In the genomic region with DNA sequence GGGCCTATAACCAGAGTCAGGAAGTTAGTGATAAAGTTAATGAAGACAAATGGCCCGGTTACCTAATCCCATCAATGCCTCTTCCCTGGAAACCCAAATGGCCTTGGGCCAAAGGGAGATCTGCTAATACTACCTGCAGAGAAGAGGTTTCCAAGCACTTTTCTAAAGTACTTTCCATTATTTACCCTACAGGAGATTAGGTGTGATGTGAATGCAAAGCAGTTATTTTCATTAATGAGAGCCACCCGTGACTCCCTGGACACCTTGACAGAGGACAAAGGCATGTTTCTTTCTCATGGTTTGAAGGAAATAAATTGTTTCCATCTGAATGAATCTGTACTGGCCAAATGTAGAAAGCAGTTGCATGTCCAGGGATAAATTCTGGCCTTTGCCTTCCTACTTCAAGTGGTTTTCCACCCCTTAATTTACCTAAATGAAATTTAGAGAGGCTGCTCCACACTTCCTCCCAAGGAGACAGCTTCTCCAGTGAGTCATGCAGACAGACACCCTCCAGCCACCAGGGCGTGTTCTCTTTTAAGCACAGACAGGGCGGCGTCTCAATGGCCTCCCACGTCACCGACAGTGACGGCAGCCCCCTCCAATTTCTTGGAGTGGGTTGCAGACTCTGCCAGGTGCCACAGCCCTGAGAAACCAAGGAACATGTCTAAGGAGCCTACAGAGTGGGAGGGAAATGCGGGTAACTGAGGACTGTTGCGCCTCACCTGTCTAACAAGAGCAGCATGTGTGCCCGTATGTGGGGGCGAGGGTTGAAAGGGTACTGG, we compare ENCODE assay signal across 10 cellular contexts. TPM values are rescaled to one million over a fixed set of nuclear protein-coding genes. Genes with fewer than 3 reads are reported as not detected.
DNase-seq lines count a peak whose midpoint lies in the region; ATAC-seq, FAIRE-seq and TF ChIP-seq lines count a peak whose summit lies in the region.
"Had no signal": no experiment of that assay in that cellular context is flagged by ENCODE, and none has a peak within 500 bp of the region (broad histone marks: within the 10 kb centered on the region; RNA-seq: fewer than 3 reads in every experiment).

No MANE protein-coding gene starts in this region.

- H3K9me3 Mint-ChIP-seq in progenitor cell of endocrine pancreas (ENCODE audit: low read depth) = peaks cover 3% of the 10 kb centered on the region
- no peaks in the 10 kb centered on the region for H3K9me3 Mint-ChIP-seq in activated CD8-positive, alpha-beta T cell treated with anti-CD3 and anti-CD28 coated beads for 36 hours
- H3K9me3 Mint-ChIP-seq: activated CD4-positive, alpha-beta memory T cell treated with anti-CD3 and anti-CD28 coated beads for 36 hours had no signal

- no peak for FAIRE-seq in GM12891 (lab: Jason Lieb, UNC)

- H3K4me3 Mint-ChIP-seq in progenitor cell of endocrine pancreas (ENCODE audit: low read depth) = peak overlapping the region; percentile 6
- no peak overlapping the region for H3K4me3 Mint-ChIP-seq in activated CD8-positive, alpha-beta T cell treated with anti-CD3 and anti-CD28 coated beads for 36 hours
- H3K4me3 Mint-ChIP-seq: activated CD4-positive, alpha-beta memory T cell treated with anti-CD3 and anti-CD28 coated beads for 36 hours had no signal

- H3K4me3 ChIP-seq in HEK293 (ENCODE audit: low read depth, low read length) = no peak overlapping the region
- H3K4me3 ChIP-seq in epithelial cell of esophagus (ENCODE audit: low read length) = no peak overlapping the region

- peak overlapping the region; percentile 65 for H3K27ac ChIP-seq in HEK293 (ENCODE audit: extremely low read depth, low read depth, low read length)

- no peaks in the 10 kb centered on the region for H3K36me3 ChIP-seq in HEK293 (ENCODE audit: control insufficient read depth in 2 of 2, insufficient read depth in 1 of 2, low read length in 2 of 2)

- peaks cover 17% of the 10 kb centered on the region for H3K4me1 ChIP-seq in HEK293 (ENCODE audit: control insufficient read depth, insufficient read depth, low read length)

- H3K27ac Mint-ChIP-seq in progenitor cell of endocrine pancreas = peak overlapping the region; percentile 76
- no peak overlapping the region for H3K27ac Mint-ChIP-seq in activated CD8-positive, alpha-beta T cell treated with anti-CD3 and anti-CD28 coated beads for 36 hours
- H3K27ac Mint-ChIP-seq: activated CD4-positive, alpha-beta memory T cell treated with anti-CD3 and anti-CD28 coated beads for 36 hours had no signal

- CTCF ChIA-PET in HEK293 (lab: Yijun Ruan, JAX) = interaction anchor here (0.7 to 0.8 kb wide), 3 partner anchors 20 to 317 kb away, joined by 3 read pairs; no protein-coding TSS in a partner anchor
- CTCF ChIA-PET in activated CD8-positive, alpha-beta T cell treated with anti-CD3 and anti-CD28 coated beads for 36 hours (lab: Charles Lee) = no interaction called here

- H3K36me3 Mint-ChIP-seq in progenitor cell of endocrine pancreas (ENCODE audit: insufficient read depth) = peaks cover 4% of the 10 kb centered on the region
- H3K36me3 Mint-ChIP-seq in activated CD8-positive, alpha-beta T cell treated with anti-CD3 and anti-CD28 coated beads for 36 hours (ENCODE audit: low read depth) = no peaks in the 10 kb centered on the region
- H3K36me3 Mint-ChIP-seq: activated CD4-positive, alpha-beta memory T cell treated with anti-CD3 and anti-CD28 coated beads for 36 hours had no signal

- no peak for TF ChIP-seq POLR2A in GM12891 (IDR thresholded peaks at IDR 0.05; ENCODE audit: low read depth, low read length)

- POLR2A ChIA-PET in HEK293 (lab: Yijun Ruan, JAX) = interaction anchor here (0.6 to 0.7 kb wide), 3 partner anchors 52 to 495 kb away, joined by 3 read pairs; a partner anchor contains a TSS
- POLR2A ChIA-PET in activated CD8-positive, alpha-beta T cell treated with anti-CD3 and anti-CD28 coated beads for 36 hours (lab: Charles Lee) = no interaction called here

- no peaks in the 10 kb centered on the region for H3K27me3 Mint-ChIP-seq in progenitor cell of endocrine pancreas
- H3K27me3 Mint-ChIP-seq in activated CD8-positive, alpha-beta T cell treated with anti-CD3 and anti-CD28 coated beads for 36 hours = no peaks in the 10 kb centered on the region

- H3K4me1 Mint-ChIP-seq in progenitor cell of endocrine pancreas (ENCODE audit: low read depth) = peaks cover 20% of the 10 kb centered on the region
- H3K4me1 Mint-ChIP-seq in activated CD8-positive, alpha-beta T cell treated with anti-CD3 and anti-CD28 coated beads for 36 hours (ENCODE audit: low read depth) = no peaks in the 10 kb centered on the region

- intact Hi-C loops in activated CD8-positive, alpha-beta T cell treated with anti-CD3 and anti-CD28 coated beads for 36 hours (cut with micrococcal nuclease) = no loop called here

- ATAC-seq in activated CD8-positive, alpha-beta T cell treated with anti-CD3 and anti-CD28 coated beads for 36 hours = no peak
- ATAC-seq in GM21619 (IDR thresholded peaks at IDR 0.05; ENCODE audit: unreplicated experiment) = no peak
- ATAC-seq in GM21528 (IDR thresholded peaks at IDR 0.05; ENCODE audit: low FRiP score, unreplicated experiment) = no peak
- ATAC-seq: right cardiac atrium had no signal

- H3K9me3 ChIP-seq in HEK293 (ENCODE audit: control insufficient read depth, insufficient read depth, low read depth, low read length) = no peaks in the 10 kb centered on the region

- peak; percentile 89 for DNase-seq in NCI-H748 (lab: John Stamatoyannopoulos, UW; ENCODE audit: unreplicated experiment)
- DNase-seq in epithelial cell of esophagus (ENCODE audit: low read depth) = peak; percentile 78
- DNase-seq in progenitor cell of endocrine pancreas (ENCODE audit: low spot score, unreplicated experiment) = no peak
- no peak for DNase-seq in activated CD8-positive, alpha-beta T cell treated with anti-CD3 and anti-CD28 coated beads for 36 hours
- no peak for DNase-seq in GM12891 (ENCODE audit: insufficient read length, low spot score)
- DNase-seq: activated CD4-positive, alpha-beta memory T cell treated with anti-CD3 and anti-CD28 coated beads for 36 hours had no signal

- TF ChIP-seq CTCF in HEK293 (tag by site-specific recombination; IDR thresholded peaks at IDR 0.05) = no peak
- TF ChIP-seq CTCF in epithelial cell of esophagus (IDR thresholded peaks at IDR 0.05; ENCODE audit: insufficient read depth, low read depth, low read length, missing control alignments) = no peak
- TF ChIP-seq CTCF in progenitor cell of endocrine pancreas (IDR thresholded peaks at IDR 0.05; ENCODE audit: unreplicated experiment) = no peak
- no peak for TF ChIP-seq CTCF in activated CD8-positive, alpha-beta T cell treated with anti-CD3 and anti-CD28 coated beads for 36 hours (IDR thresholded peaks at IDR 0.05)

TF ChIP-seq in HEK293, 187 proteins besides CTCF, POLR2A, EP300 and RAD21 (continues in another document):
- TF ChIP-seq ZNF600 (tag by site-specific recombination; IDR thresholded peaks at IDR 0.05) (no peak), ZNF302 (tag by site-specific recombination; IDR thresholded peaks at IDR 0.05; ENCODE audit: low read depth) (no peak), ZNF677 (tag by site-specific recombination; IDR thresholded peaks at IDR 0.05) (no peak), ZNF596 (tag by site-specific recombination; IDR thresholded peaks at IDR 0.05) (no peak), ZNF146 (tag by site-specific recombination; IDR thresholded peaks at IDR 0.05) (no peak)
- TF ChIP-seq, protein P1, sequence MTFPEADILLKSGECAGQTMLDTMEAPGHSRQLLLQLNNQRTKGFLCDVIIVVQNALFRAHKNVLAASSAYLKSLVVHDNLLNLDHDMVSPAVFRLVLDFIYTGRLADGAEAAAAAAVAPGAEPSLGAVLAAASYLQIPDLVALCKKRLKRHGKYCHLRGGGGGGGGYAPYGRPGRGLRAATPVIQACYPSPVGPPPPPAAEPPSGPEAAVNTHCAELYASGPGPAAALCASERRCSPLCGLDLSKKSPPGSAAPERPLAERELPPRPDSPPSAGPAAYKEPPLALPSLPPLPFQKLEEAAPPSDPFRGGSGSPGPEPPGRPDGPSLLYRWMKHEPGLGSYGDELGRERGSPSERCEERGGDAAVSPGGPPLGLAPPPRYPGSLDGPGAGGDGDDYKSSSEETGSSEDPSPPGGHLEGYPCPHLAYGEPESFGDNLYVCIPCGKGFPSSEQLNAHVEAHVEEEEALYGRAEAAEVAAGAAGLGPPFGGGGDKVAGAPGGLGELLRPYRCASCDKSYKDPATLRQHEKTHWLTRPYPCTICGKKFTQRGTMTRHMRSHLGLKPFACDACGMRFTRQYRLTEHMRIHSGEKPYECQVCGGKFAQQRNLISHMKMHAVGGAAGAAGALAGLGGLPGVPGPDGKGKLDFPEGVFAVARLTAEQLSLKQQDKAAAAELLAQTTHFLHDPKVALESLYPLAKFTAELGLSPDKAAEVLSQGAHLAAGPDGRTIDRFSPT (tag by site-specific recombination; IDR thresholded peaks at IDR 0.05) = peak; percentile 72; the same call in 1 of the 2 replicates

TF ChIP-seq in GM12891, 5 proteins besides CTCF, POLR2A, EP300 and RAD21:
- TF ChIP-seq POU2F2 (IDR thresholded peaks at IDR 0.05; ENCODE audit: low read depth, low read length) = no peak
- no peak for TF ChIP-seq SPI1 (IDR thresholded peaks at IDR 0.05; ENCODE audit: low read depth, low read length)
- TF ChIP-seq PAX5 (IDR thresholded peaks at IDR 0.05; ENCODE audit: insufficient read depth, low read length, severe bottlenecking) = no peak
- no peak for TF ChIP-seq TAF1 (IDR thresholded peaks at IDR 0.05; ENCODE audit: low read depth, low read length)
- TF ChIP-seq POLR2AphosphoS5 (IDR thresholded peaks at IDR 0.05; ENCODE audit: low read depth, low read length) = no peak

RNA-seq across cellular contexts. Expression of a gene that starts 43.9 kb away (rescaled TPM):
- total RNA-seq in progenitor cell of endocrine pancreas = 19.9 and 25.3 TPM in 2 replicates
- total RNA-seq in activated CD8-positive, alpha-beta T cell treated with anti-CD3 and anti-CD28 coated beads for 36 hours = 10 to 100 TPM; 30.2 to 33.1 TPM
- 12.0 TPM for polyA plus RNA-seq in GM12891 (2012; ENCODE audit: low read depth, missing spikeins)

Comparison
In these comparisons a context has a peak if more than half of its experiments do, and no peak if none do; other contexts are left out.
1. DNase-seq: peak in NCI-H748 (single experiment) and epithelial cell of esophagus (single experiment); none in progenitor cell of endocrine pancreas (single experiment), activated CD8-positive, alpha-beta T cell treated with anti-CD3 and anti-CD28 coated beads for 36 hours (single experiment) and GM12891 (single experiment).